Comparison of ENCODE assay signal across 8 cellular contexts in genomic region chr1:155911156-155912055, GRCh38. TPM values are rescaled to one million over a fixed set of nuclear protein-coding genes. Genes with fewer than 3 reads are reported as not detected.
DNase-seq lines count a peak whose midpoint lies in the region; ATAC-seq and TF ChIP-seq lines count a peak whose summit lies in the region.

RIT1 (minus strand) TSS chr1:155911349; CDS start chr1:155910761, 588 bp downstream.

- H3F3A ChIP-seq in PC-9 (ENCODE audit: insufficient read depth, low read depth) = peaks cover 75% of the 10 kb centered on the region

- peaks cover 9% of the 10 kb centered on the region for H4K20me1 ChIP-seq in PC-9 (ENCODE audit: insufficient read depth)

- H3K4me1 ChIP-seq in HUES48 (ENCODE audit: control insufficient read depth, insufficient read depth, low read length) (peaks cover 9% of the 10 kb centered on the region; the same call in 1 of the 2 replicates), PC-9 (replicated peaks; ENCODE audit: insufficient read depth) (peaks cover 45% of the 10 kb centered on the region)

- POLR2A ChIA-PET in PC-9 (lab: Charles Lee; ENCODE audit: unreplicated experiment) = interaction anchor here (0.7 kb wide), 1 partner anchor 171 kb away, joined by 3 read pairs; no protein-coding TSS in a partner anchor

- TF ChIP-seq POLR2A in erythroblast (IDR thresholded peaks at IDR 0.05; ENCODE audit: low read length) = peak; percentile 48

- CTCF ChIA-PET in PC-9 (lab: Charles Lee) = no interaction called here

- BruUV-seq in PC-9 (replicated peaks; lab: Mats Ljungman, UMichigan) = TSS peak; percentile 78

- TF ChIP-seq CTCF in PC-9 (conservative IDR thresholded peaks at IDR 0.05) = no peak

- DNase-seq in D341Med (ENCODE audit: low spot score) (peak; percentile 94), PC-9 (peak; percentile 69 to 81), erythroblast (lab: John Stamatoyannopoulos, UW) (peak; percentile 91 to 94), mucosa of gallbladder (ENCODE audit: low spot score) (peak; percentile 89)
- DNase-seq in activated T-cell treated with anti-CD3 and anti-CD28 coated beads, Interleukin-2, amount 50 U/mL, for 1 hour = peak; percentile 87
- DNase-seq in stimulated activated CD8-positive, alpha-beta memory T cell treated with anti-CD3 and anti-CD28 coated beads, Interleukin-4, amount 100 ng/mL, for 4 hours (ENCODE audit: low read depth in 2 of 2, low spot score in 1 of 2) = peak; percentile 57 to 67

- H3K27me3 ChIP-seq in HUES48 (ENCODE audit: control insufficient read depth, insufficient read depth, low read length) (no peaks in the 10 kb centered on the region), PC-9 (ENCODE audit: insufficient read depth, low read depth) (no peaks in the 10 kb centered on the region)

- H3K9me3 ChIP-seq in HUES48 (ENCODE audit: control insufficient read depth, insufficient read depth, low read length) (no peaks in the 10 kb centered on the region), PC-9 (ENCODE audit: insufficient read depth, low read depth) (no peaks in the 10 kb centered on the region)

- H3K36me3 ChIP-seq in HUES48 (ENCODE audit: control insufficient read depth, insufficient read depth, low read length) (peaks cover 75% of the 10 kb centered on the region), PC-9 (ENCODE audit: low read depth) (peaks cover 56% of the 10 kb centered on the region)

- intact Hi-C loops in PC-9 (cut with micrococcal nuclease; ENCODE audit: unreplicated experiment) = loop anchor here (2.0 to 5.0 kb wide), 2 partner anchors 19 to 54 kb away; partner anchors contain the start of genes GON4L and SYT11

- peaks cover 36% of the 10 kb centered on the region for H3K79me2 ChIP-seq in PC-9 (ENCODE audit: low read depth)

- H2AFZ ChIP-seq in PC-9 = peak within 1 kb of the TSS; percentile 55; the same call in 1 of the 2 replicates

- H3K9me2 ChIP-seq in PC-9 (ENCODE audit: insufficient read depth) = no peaks in the 10 kb centered on the region

- H3K9ac ChIP-seq in HUES48 (ENCODE audit: low read depth, low read length) = peak within 1 kb of the TSS; percentile 56

- peak; percentile 83 for ATAC-seq in GM21381 (IDR thresholded peaks at IDR 0.05; ENCODE audit: unreplicated experiment)

- H3K4me3 ChIP-seq in HUES48 (ENCODE audit: low read depth, low read length) (peak within 1 kb of the TSS; percentile 86), PC-9 (peak within 1 kb of the TSS; percentile 73)

- H3K4me2 ChIP-seq in PC-9 = peak within 1 kb of the TSS; percentile 87

- peak within 1 kb of the TSS; percentile 86 for H3K27ac ChIP-seq in HUES48 (ENCODE audit: low read depth, low read length)
- H3K27ac ChIP-seq in PC-9 = peak within 1 kb of the TSS; percentile 94

RNA-seq across cellular contexts. Expression of gene RIT1, which starts in this region (rescaled TPM):
- 55.8 and 59.2 TPM in 2 replicates for total RNA-seq in PC-9 (2021)
- 38.9 TPM for total RNA-seq in mucosa of gallbladder

Comparison
In these comparisons a context has a peak if more than half of its experiments do, and no peak if none do; other contexts are left out.
1. Peak in every context shown above with its lines: DNase-seq, ATAC-seq, H3K4me3 ChIP-seq and H3K27ac ChIP-seq.